ENCODE assay signal across 1 cellular context in genomic region chr14:88017503-88017902, GRCh38.
TF ChIP-seq lines count a peak whose summit lies in the region.

No MANE protein-coding gene starts in this region.

TF ChIP-seq in GM23338, 12 proteins besides CTCF, POLR2A, EP300 and RAD21:
- no peak for TF ChIP-seq ZNF462 (CRISPR knock-in tag; IDR thresholded peaks at IDR 0.05)
- no peak for TF ChIP-seq EZH2 (IDR thresholded peaks at IDR 0.05; ENCODE audit: low read depth, unreplicated experiment)
- TF ChIP-seq REST (IDR thresholded peaks at IDR 0.05; ENCODE audit: unreplicated experiment): no peak
- TF ChIP-seq STAT1 (IDR thresholded peaks at IDR 0.05; ENCODE audit: unreplicated experiment): no peak
- TF ChIP-seq CREB1 (CRISPR knock-in tag; IDR thresholded peaks at IDR 0.05; ENCODE audit: low read depth): no peak
- TF ChIP-seq ETS1 (IDR thresholded peaks at IDR 0.05): no peak
- TF ChIP-seq POLR2AphosphoS5 (IDR thresholded peaks at IDR 0.05; ENCODE audit: low read depth): no peak
- TF ChIP-seq EZH2phosphoT487 (IDR thresholded peaks at IDR 0.05; ENCODE audit: unreplicated experiment): no peak
- TF ChIP-seq NANOG (IDR thresholded peaks at IDR 0.05; ENCODE audit: borderline replicate concordance): no peak
- no peak for TF ChIP-seq ZNF114 (CRISPR knock-in tag; IDR thresholded peaks at IDR 0.05)
- TF ChIP-seq ZNF331 (CRISPR knock-in tag; IDR thresholded peaks at IDR 0.05; ENCODE audit: low read depth): no peak
- TF ChIP-seq JUNB (IDR thresholded peaks at IDR 0.05; ENCODE audit: unreplicated experiment): no peak
